8 cellular contexts compared by ENCODE assay signal in the genomic region with DNA sequence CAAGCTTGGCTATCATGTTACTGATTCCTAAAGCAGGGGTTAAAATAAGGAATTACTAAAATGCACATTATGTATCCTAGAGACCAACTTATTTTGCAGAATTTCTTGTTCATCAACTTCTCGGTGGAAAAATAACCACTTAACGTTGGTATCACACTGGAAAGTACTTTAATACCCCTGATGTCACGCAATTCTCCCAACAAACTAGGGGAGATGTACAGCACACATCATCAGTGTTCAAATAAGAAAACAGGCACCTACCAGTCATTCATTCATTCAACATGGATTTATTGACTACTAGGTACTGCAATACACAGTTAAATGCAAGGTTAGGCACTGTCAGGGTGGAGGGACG. TPM values are rescaled to one million over a fixed set of nuclear protein-coding genes. Genes with fewer than 3 reads are reported as not detected.
DNase-seq lines count a peak whose midpoint lies in the region; ATAC-seq and TF ChIP-seq lines count a peak whose summit lies in the region.

No MANE protein-coding gene starts in this region.

- no peak for ATAC-seq in right lobe of liver
- ATAC-seq in GM21367 (IDR thresholded peaks at IDR 0.05; ENCODE audit: unreplicated experiment), result no peak

- H3K36me3 ChIP-seq in right lobe of liver (peaks cover 4 to 44% (median 20%) of the 10 kb centered on the region in 4 donors), thyroid gland (peaks cover 34 to 41% of the 10 kb centered on the region in 2 donors)

- no peaks in the 10 kb centered on the region for H3K9me3 Mint-ChIP-seq in activated CD4-positive, alpha-beta T cell treated with anti-CD3 and anti-CD28 coated beads, Interleukin-2, amount 10 ng/mL, durations not matched to agents 24 days and 14 days

- peak overlapping the region; percentile 59 for H3K4me3 ChIP-seq in astrocyte of the cerebellum (ENCODE audit: low read depth, low read length)
- H3K4me3 ChIP-seq in right lobe of liver, result peak overlapping the region; percentile 48 to 66 (median 64)
- peak overlapping the region in 2 of 3 donors; percentile 45 to 52 for H3K4me3 ChIP-seq in thyroid gland (replicated peaks in 1 of 3)

- peak overlapping the region; percentile 69 to 75 (median 70) for H3K27ac ChIP-seq in right lobe of liver
- H3K27ac ChIP-seq in thyroid gland, result peak overlapping the region in 2 of 3 donors; percentile 80 to 89

- TF ChIP-seq POLR2A in right lobe of liver (IDR thresholded peaks at IDR 0.05), result no peak
- no peak for TF ChIP-seq POLR2A in thyroid gland (IDR thresholded peaks at IDR 0.05)

- no peak for DNase-seq in activated CD4-positive, alpha-beta T cell treated with anti-CD3 and anti-CD28 coated beads, Interleukin-2, amount 10 ng/mL, durations not matched to agents 24 days and 14 days
- DNase-seq in activated CD4-positive, alpha-beta T cell treated with anti-CD3 and anti-CD28 coated beads for 48 hours, result no peak
- DNase-seq in astrocyte of the cerebellum (ENCODE audit: low read depth) (no peak), right lobe of liver (no peak), thyroid gland (no peak), HPDE6-E6E7 (ENCODE audit: extremely low spot score) (no peak), NCI-H1048 (lab: John Stamatoyannopoulos, UW) (no peak)

- TF ChIP-seq CTCF in astrocyte of the cerebellum (IDR thresholded peaks at IDR 0.05; ENCODE audit: low read depth, low read length, missing control alignments) (no peak), right lobe of liver (IDR thresholded peaks at IDR 0.05) (no peak), thyroid gland (IDR thresholded peaks at IDR 0.05) (no peak)

- peaks cover 40% of the 10 kb centered on the region for H3K36me3 Mint-ChIP-seq in activated CD4-positive, alpha-beta T cell treated with anti-CD3 and anti-CD28 coated beads, Interleukin-2, amount 10 ng/mL, durations not matched to agents 24 days and 14 days (ENCODE audit: low read depth)

- in situ Hi-C loops in astrocyte of the cerebellum (cut with HindIII; ENCODE audit: low sequenced_read_pairs), result loop anchor here (25.0 kb wide), 1 partner anchor 134 kb away; no protein-coding TSS in a partner anchor

- H3K27me3 ChIP-seq in right lobe of liver (no peaks in the 10 kb centered on the region), thyroid gland (no peaks in the 10 kb centered on the region)

- 12% methylated on average over 4 of the region's 4 CpGs for WGBS in right lobe of liver (ENCODE audit: insufficient coverage, low coverage, low lambda C conversion rate, missing lambda C conversion rate)
- WGBS in thyroid gland, 2 donors, result 7 to 10% methylated on average over 4 of the region's 4 CpGs

- H3K4me1 Mint-ChIP-seq in activated CD4-positive, alpha-beta T cell treated with anti-CD3 and anti-CD28 coated beads, Interleukin-2, amount 10 ng/mL, durations not matched to agents 24 days and 14 days, result peaks cover 19% of the 10 kb centered on the region

- H3K4me3 Mint-ChIP-seq in activated CD4-positive, alpha-beta T cell treated with anti-CD3 and anti-CD28 coated beads, Interleukin-2, amount 10 ng/mL, durations not matched to agents 24 days and 14 days, result peak overlapping the region; percentile 94

- intact Hi-C loops in activated CD4-positive, alpha-beta T cell treated with anti-CD3 and anti-CD28 coated beads, Interleukin-2, amount 10 ng/mL, durations not matched to agents 24 days and 14 days (cut with micrococcal nuclease), result loop anchor here (1.0 kb wide), 3 partner anchors 13 to 110 kb away; partner anchors contain the start of gene C7orf57
- intact Hi-C loops in right lobe of liver (cut with DNase I), result no loop called here
- intact Hi-C loops in thyroid gland (cut with DNase I), result loop anchor here (5.0 kb wide), 1 partner anchor 109 kb away; the partner anchor contains the start of gene UPP1

- no peaks in the 10 kb centered on the region for H3K9me3 ChIP-seq in right lobe of liver
- no peaks in the 10 kb centered on the region for H3K9me3 ChIP-seq in thyroid gland

- H3K27me3 Mint-ChIP-seq in activated CD4-positive, alpha-beta T cell treated with anti-CD3 and anti-CD28 coated beads, Interleukin-2, amount 10 ng/mL, durations not matched to agents 24 days and 14 days, result peaks cover 5% of the 10 kb centered on the region

- peak overlapping the region; percentile 97 for H3K27ac Mint-ChIP-seq in activated CD4-positive, alpha-beta T cell treated with anti-CD3 and anti-CD28 coated beads, Interleukin-2, amount 10 ng/mL, durations not matched to agents 24 days and 14 days

- H3K4me1 ChIP-seq in right lobe of liver, result peaks cover 0 to 28% (median 10%) of the 10 kb centered on the region in 4 donors
- peaks cover 4 to 8% of the 10 kb centered on the region in 2 donors for H3K4me1 ChIP-seq in thyroid gland

RNA-seq across cellular contexts. Expression of gene HUS1, which starts 0.6 kb away (rescaled TPM):
- total RNA-seq in activated CD4-positive, alpha-beta T cell treated with anti-CD3 and anti-CD28 coated beads, Interleukin-2, amount 10 ng/mL, durations not matched to agents 24 days and 14 days, result 32.3 and 35.9 TPM in 2 replicates
- total RNA-seq in right lobe of liver (10 to 100 TPM; 16.1 to 40.5 (median 25.5) TPM), thyroid gland (10 to 100 TPM; 32.1 to 83.8 (median 39.8) TPM)

RNA-seq across cellular contexts. Expression of gene PKD1L1, which starts 30.5 kb away (rescaled TPM):
- 0.05 and 0.12 TPM in 2 replicates for total RNA-seq in activated CD4-positive, alpha-beta T cell treated with anti-CD3 and anti-CD28 coated beads, Interleukin-2, amount 10 ng/mL, durations not matched to agents 24 days and 14 days
- total RNA-seq in right lobe of liver (1 to 10 TPM in 1 of 6 experiments, under 1 TPM in 4, not detected in 1; 0.13 to 1.4 (median 0.51) TPM), thyroid gland (under 1 TPM; under 0.01 to 0.17 (median 0.14) TPM)

RNA-seq across cellular contexts. Expression of gene SUN3, which starts 50.1 kb away (rescaled TPM):
- total RNA-seq in activated CD4-positive, alpha-beta T cell treated with anti-CD3 and anti-CD28 coated beads, Interleukin-2, amount 10 ng/mL, durations not matched to agents 24 days and 14 days, result not detected in 2 replicates
- total RNA-seq in right lobe of liver, result not detected
- total RNA-seq in thyroid gland, result not detected

RNA-seq across cellular contexts. Expression of gene C7orf57, which starts 56.6 kb away (rescaled TPM):
- 0.14 TPM in 2 replicates for total RNA-seq in activated CD4-positive, alpha-beta T cell treated with anti-CD3 and anti-CD28 coated beads, Interleukin-2, amount 10 ng/mL, durations not matched to agents 24 days and 14 days
- not detected for total RNA-seq in right lobe of liver
- total RNA-seq in thyroid gland, result not detected

Comparison
In these comparisons a context has a peak if more than half of its experiments do, and no peak if none do; other contexts are left out.
1. intact Hi-C loops: an anchor here in activated CD4-positive, alpha-beta T cell treated with anti-CD3 and anti-CD28 coated beads, Interleukin-2, amount 10 ng/mL, durations not matched to agents 24 days and 14 days (1.0 kb wide) and thyroid gland (5.0 kb wide); none called in right lobe of liver.